In genomic region chr6:79617521-79617941, GRCh38 we compare ENCODE assay signal across 1 cellular context.
A peak's percentile ranks its signal among the peaks of the same experiment; 100 is the strongest.
TF ChIP-seq lines count a peak whose summit lies in the region.

No MANE protein-coding gene starts in this region.

TF ChIP-seq in HepG2, 621 proteins besides CTCF, POLR2A, EP300 and RAD21 (continued from another document and continues in another):
- TF ChIP-seq ZNF773 (CRISPR knock-in tag; IDR thresholded peaks at IDR 0.05; ENCODE audit: borderline replicate concordance) (no peak), ATF2 (CRISPR knock-in tag; IDR thresholded peaks at IDR 0.05) (peak; percentile 42), HNRNPLL (IDR thresholded peaks at IDR 0.05; ENCODE audit: low read depth, low read length, poor library complexity, severe bottlenecking) (no peak), NFRKB (IDR thresholded peaks at IDR 0.05) (no peak), NR2F1 (CRISPR knock-in tag; IDR thresholded peaks at IDR 0.05) (0 out of 4 replicates have a peak, but pooled peaks of 1 of the 2 experiments have one; percentile 16), ONECUT2 (CRISPR knock-in tag; IDR thresholded peaks at IDR 0.05) (peak; percentile 37; the same call in 1 of the 2 replicates), SIN3B (IDR thresholded peaks at IDR 0.05; ENCODE audit: low read length) (no peak), ATF4 (CRISPR knock-in tag; IDR thresholded peaks at IDR 0.05) (peak in 1 of 2 experiments; percentile 43; a peak in 1 of 4 replicates), SOX6 (IDR thresholded peaks at IDR 0.05) (no peak), SOX6 (CRISPR knock-in tag; IDR thresholded peaks at IDR 0.05) (peak; percentile 90), ZNF335 (CRISPR knock-in tag; IDR thresholded peaks at IDR 0.05) (no peak), NR2F2 (IDR thresholded peaks at IDR 0.05; ENCODE audit: borderline replicate concordance, low read depth) (peak; percentile 55; the same call in 1 of the 2 replicates), ARID5B (CRISPR knock-in tag; IDR thresholded peaks at IDR 0.05) (peak; percentile 83), SKI (IDR thresholded peaks at IDR 0.05; ENCODE audit: partially characterized antibody) (peak; percentile 61), IRF2 (CRISPR knock-in tag; IDR thresholded peaks at IDR 0.05) (peak; percentile 66; the same call in 1 of the 2 replicates), TBL1XR1 (IDR thresholded peaks at IDR 0.05; ENCODE audit: borderline replicate concordance, low read length, partially characterized antibody) (peak; percentile 46), CBX5 (CRISPR knock-in tag; IDR thresholded peaks at IDR 0.05; ENCODE audit: borderline replicate concordance) (no peak), MBD4 (IDR thresholded peaks at IDR 0.05; ENCODE audit: borderline replicate concordance, low read length) (0 out of 2 replicates have a peak, but pooled peaks have one; percentile 51), DPF2 (CRISPR knock-in tag; IDR thresholded peaks at IDR 0.05; ENCODE audit: borderline replicate concordance, low read depth) (peak; percentile 84; the same call in 1 of the 2 replicates), GABPA (IDR thresholded peaks at IDR 0.05; ENCODE audit: low read depth, low read length) (no peak), GABPA (CRISPR knock-in tag; IDR thresholded peaks at IDR 0.05; ENCODE audit: low read depth) (no peak), GFI1 (CRISPR knock-in tag; IDR thresholded peaks at IDR 0.05; ENCODE audit: borderline replicate concordance) (peak; percentile 64; the same call in 1 of the 2 replicates), TCF7 (IDR thresholded peaks at IDR 0.05; ENCODE audit: low read depth) (peak; percentile 64), ZNF790 (CRISPR knock-in tag; IDR thresholded peaks at IDR 0.05; ENCODE audit: borderline replicate concordance) (no peak), ZNF570 (CRISPR knock-in tag; IDR thresholded peaks at IDR 0.05; ENCODE audit: borderline replicate concordance) (no peak), PHF8 (CRISPR knock-in tag; IDR thresholded peaks at IDR 0.05) (no peak), CERS6 (CRISPR knock-in tag; IDR thresholded peaks at IDR 0.05) (no peak), ZNF383 (CRISPR knock-in tag; IDR thresholded peaks at IDR 0.05; ENCODE audit: borderline replicate concordance) (no peak), RBFOX2 (IDR thresholded peaks at IDR 0.05; ENCODE audit: low read depth, low read length) (no peak), SNAI1 (CRISPR knock-in tag; IDR thresholded peaks at IDR 0.05; ENCODE audit: borderline replicate concordance) (no peak), MEIS2 (CRISPR knock-in tag; IDR thresholded peaks at IDR 0.05) (no peak), KDM5B (CRISPR knock-in tag; IDR thresholded peaks at IDR 0.05; ENCODE audit: borderline replicate concordance) (no peak), SP140L (CRISPR knock-in tag; IDR thresholded peaks at IDR 0.05; ENCODE audit: borderline replicate concordance) (no peak), ZNF230 (CRISPR knock-in tag; IDR thresholded peaks at IDR 0.05) (no peak), BHLHE40 (IDR thresholded peaks at IDR 0.05; ENCODE audit: low read length) (no peak), ZNF484 (CRISPR knock-in tag; IDR thresholded peaks at IDR 0.05; ENCODE audit: borderline replicate concordance, low read depth) (no peak), FOXA3 (CRISPR knock-in tag; IDR thresholded peaks at IDR 0.05) (peak; percentile 82), TEAD2 (CRISPR knock-in tag; IDR thresholded peaks at IDR 0.05) (no peak)
- TF ChIP-seq, protein P1, sequence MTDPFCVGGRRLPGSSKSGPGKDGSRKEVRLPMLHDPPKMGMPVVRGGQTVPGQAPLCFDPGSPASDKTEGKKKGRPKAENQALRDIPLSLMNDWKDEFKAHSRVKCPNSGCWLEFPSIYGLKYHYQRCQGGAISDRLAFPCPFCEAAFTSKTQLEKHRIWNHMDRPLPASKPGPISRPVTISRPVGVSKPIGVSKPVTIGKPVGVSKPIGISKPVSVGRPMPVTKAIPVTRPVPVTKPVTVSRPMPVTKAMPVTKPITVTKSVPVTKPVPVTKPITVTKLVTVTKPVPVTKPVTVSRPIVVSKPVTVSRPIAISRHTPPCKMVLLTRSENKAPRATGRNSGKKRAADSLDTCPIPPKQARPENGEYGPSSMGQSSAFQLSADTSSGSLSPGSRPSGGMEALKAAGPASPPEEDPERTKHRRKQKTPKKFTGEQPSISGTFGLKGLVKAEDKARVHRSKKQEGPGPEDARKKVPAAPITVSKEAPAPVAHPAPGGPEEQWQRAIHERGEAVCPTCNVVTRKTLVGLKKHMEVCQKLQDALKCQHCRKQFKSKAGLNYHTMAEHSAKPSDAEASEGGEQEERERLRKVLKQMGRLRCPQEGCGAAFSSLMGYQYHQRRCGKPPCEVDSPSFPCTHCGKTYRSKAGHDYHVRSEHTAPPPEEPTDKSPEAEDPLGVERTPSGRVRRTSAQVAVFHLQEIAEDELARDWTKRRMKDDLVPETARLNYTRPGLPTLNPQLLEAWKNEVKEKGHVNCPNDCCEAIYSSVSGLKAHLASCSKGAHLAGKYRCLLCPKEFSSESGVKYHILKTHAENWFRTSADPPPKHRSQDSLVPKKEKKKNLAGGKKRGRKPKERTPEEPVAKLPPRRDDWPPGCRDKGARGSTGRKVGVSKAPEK (CRISPR knock-in tag; IDR thresholded peaks at IDR 0.05; ENCODE audit: borderline replicate concordance): no peak
- TF ChIP-seq, protein P2, sequence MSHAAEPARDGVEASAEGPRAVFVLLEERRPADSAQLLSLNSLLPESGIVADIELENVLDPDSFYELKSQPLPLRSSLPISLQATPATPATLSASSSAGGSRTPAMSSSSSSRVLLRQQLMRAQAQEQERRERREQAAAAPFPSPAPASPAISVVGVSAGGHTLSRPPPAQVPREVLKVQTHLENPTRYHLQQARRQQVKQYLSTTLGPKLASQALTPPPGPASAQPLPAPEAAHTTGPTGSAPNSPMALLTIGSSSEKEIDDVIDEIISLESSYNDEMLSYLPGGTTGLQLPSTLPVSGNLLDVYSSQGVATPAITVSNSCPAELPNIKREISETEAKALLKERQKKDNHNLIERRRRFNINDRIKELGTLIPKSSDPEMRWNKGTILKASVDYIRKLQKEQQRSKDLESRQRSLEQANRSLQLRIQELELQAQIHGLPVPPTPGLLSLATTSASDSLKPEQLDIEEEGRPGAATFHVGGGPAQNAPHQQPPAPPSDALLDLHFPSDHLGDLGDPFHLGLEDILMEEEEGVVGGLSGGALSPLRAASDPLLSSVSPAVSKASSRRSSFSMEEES (CRISPR knock-in tag; IDR thresholded peaks at IDR 0.05): no peak
- TF ChIP-seq, protein P3, sequence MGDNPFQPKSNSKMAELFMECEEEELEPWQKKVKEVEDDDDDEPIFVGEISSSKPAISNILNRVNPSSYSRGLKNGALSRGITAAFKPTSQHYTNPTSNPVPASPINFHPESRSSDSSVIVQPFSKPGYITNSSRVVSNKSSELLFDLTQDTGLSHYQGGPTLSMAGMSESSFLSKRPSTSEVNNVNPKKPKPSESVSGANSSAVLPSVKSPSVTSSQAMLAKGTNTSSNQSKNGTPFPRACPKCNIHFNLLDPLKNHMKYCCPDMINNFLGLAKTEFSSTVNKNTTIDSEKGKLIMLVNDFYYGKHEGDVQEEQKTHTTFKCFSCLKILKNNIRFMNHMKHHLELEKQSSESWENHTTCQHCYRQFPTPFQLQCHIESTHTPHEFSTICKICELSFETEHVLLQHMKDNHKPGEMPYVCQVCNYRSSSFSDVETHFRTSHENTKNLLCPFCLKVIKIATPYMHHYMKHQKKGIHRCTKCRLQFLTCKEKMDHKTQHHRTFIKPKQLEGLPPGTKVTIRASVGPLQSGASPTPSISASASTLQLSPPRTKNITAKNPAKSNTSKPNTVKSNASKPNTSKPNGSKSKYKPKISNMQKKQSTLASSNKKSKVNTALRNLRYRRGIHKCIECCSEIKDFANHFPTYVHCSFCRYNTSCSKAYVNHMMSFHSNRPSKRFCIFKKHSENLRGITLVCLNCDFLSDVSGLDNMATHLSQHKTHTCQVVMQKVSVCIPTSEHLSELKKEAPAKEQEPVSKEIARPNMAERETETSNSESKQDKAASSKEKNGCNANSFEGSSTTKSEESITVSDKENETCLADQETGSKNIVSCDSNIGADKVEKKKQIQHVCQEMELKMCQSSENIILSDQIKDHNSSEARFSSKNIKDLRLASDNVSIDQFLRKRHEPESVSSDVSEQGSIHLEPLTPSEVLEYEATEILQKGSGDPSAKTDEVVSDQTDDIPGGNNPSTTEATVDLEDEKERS (CRISPR knock-in tag; IDR thresholded peaks at IDR 0.05): no peak
- TF ChIP-seq, protein P4, sequence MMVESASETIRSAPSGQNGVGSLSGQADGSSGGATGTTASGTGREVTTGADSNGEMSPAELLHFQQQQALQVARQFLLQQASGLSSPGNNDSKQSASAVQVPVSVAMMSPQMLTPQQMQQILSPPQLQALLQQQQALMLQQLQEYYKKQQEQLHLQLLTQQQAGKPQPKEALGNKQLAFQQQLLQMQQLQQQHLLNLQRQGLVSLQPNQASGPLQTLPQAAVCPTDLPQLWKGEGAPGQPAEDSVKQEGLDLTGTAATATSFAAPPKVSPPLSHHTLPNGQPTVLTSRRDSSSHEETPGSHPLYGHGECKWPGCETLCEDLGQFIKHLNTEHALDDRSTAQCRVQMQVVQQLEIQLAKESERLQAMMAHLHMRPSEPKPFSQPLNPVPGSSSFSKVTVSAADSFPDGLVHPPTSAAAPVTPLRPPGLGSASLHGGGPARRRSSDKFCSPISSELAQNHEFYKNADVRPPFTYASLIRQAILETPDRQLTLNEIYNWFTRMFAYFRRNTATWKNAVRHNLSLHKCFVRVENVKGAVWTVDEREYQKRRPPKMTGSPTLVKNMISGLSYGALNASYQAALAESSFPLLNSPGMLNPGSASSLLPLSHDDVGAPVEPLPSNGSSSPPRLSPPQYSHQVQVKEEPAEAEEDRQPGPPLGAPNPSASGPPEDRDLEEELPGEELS (CRISPR knock-in tag; IDR thresholded peaks at IDR 0.05): peak; percentile 83
- TF ChIP-seq, protein P5, sequence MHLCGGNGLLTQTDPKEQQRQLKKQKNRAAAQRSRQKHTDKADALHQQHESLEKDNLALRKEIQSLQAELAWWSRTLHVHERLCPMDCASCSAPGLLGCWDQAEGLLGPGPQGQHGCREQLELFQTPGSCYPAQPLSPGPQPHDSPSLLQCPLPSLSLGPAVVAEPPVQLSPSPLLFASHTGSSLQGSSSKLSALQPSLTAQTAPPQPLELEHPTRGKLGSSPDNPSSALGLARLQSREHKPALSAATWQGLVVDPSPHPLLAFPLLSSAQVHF (CRISPR knock-in tag; IDR thresholded peaks at IDR 0.05): no peak
- TF ChIP-seq, protein P6, sequence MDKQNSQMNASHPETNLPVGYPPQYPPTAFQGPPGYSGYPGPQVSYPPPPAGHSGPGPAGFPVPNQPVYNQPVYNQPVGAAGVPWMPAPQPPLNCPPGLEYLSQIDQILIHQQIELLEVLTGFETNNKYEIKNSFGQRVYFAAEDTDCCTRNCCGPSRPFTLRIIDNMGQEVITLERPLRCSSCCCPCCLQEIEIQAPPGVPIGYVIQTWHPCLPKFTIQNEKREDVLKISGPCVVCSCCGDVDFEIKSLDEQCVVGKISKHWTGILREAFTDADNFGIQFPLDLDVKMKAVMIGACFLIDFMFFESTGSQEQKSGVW (CRISPR knock-in tag; IDR thresholded peaks at IDR 0.05; ENCODE audit: borderline replicate concordance): no peak
